Comparison of ENCODE assay signal across 20 cellular contexts in the genomic region with DNA sequence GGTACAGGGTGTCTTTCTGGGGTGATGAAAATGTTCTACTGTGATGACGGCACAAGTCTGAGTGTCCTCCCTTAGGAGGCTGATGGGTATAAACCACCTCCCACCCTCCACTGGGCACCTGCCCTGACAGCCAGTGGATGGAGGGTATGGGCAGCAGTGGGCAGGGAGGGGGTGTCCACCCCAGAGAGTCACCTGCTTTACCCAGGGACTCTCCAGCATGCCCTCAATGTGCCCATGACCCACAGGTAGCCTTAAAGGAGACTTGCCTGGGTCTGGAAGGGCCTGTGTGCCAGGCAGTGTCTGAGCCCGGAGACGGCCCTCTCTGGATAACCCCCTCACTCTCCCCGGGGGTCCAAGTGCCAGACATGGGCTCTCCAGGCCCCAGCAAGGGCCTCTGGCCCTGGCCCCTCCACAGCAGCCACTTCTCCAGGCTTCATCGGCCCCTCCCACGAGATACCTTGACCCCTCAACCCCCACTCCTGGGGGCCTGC. TPM values are rescaled to one million over a fixed set of nuclear protein-coding genes. Genes with fewer than 3 reads are reported as not detected.
DNase-seq lines count a peak whose midpoint lies in the region; ATAC-seq, FAIRE-seq and TF ChIP-seq lines count a peak whose summit lies in the region.
"Had no signal": no experiment of that assay in that cellular context is flagged by ENCODE, and none has a peak within 500 bp of the region (broad histone marks: within the 10 kb centered on the region; RNA-seq: fewer than 3 reads in every experiment).

No MANE protein-coding gene starts in this region.

- H4K20me1 ChIP-seq in SK-N-SH (ENCODE audit: insufficient read depth) (peaks cover 6% of the 10 kb centered on the region; the same call in 1 of the 2 replicates), smooth muscle cell (ENCODE audit: low read depth) (peaks cover 15% of the 10 kb centered on the region)

- H2AK5ac ChIP-seq in mesenchymal stem cell (ENCODE audit: low read length, severe bottlenecking): no peak overlapping the region

- H3K79me2 ChIP-seq in SK-N-SH (ENCODE audit: insufficient read depth) (peaks cover 32% of the 10 kb centered on the region; the same call in 1 of the 2 replicates), smooth muscle cell (ENCODE audit: low read depth) (no peaks in the 10 kb centered on the region)

- no peak overlapping the region for H2BK15ac ChIP-seq in mesenchymal stem cell (ENCODE audit: low read depth, poor library complexity, severe bottlenecking)

- H3K9me2 ChIP-seq in SK-N-SH: no peaks in the 10 kb centered on the region

- no peak overlapping the region for H2BK120ac ChIP-seq in mesenchymal stem cell (ENCODE audit: low read depth, low read length)

- H3K9me3 ChIP-seq in SK-N-SH (no peaks in the 10 kb centered on the region), kidney (ENCODE audit: control insufficient read depth in 1 of 2, low read length in 2 of 2) (no peaks in the 10 kb centered on the region), mesenchymal stem cell (ENCODE audit: control insufficient read depth, low read length) (no peaks in the 10 kb centered on the region), smooth muscle cell (replicated peaks; ENCODE audit: low read depth) (no peaks in the 10 kb centered on the region)
- H3K9me3 ChIP-seq: BLaER1 had no signal

- TF ChIP-seq RAD21 in SK-N-SH (IDR thresholded peaks at IDR 0.05; ENCODE audit: low read length): no peak

- no peak overlapping the region for H4K91ac ChIP-seq in mesenchymal stem cell (ENCODE audit: low read length)

- H3F3A ChIP-seq in SK-N-SH (replicated peaks; ENCODE audit: insufficient read depth) (no peaks in the 10 kb centered on the region), smooth muscle cell (ENCODE audit: low read depth) (peaks cover 5% of the 10 kb centered on the region)

- TF ChIP-seq EP300 in SK-N-SH (IDR thresholded peaks at IDR 0.05; ENCODE audit: borderline replicate concordance in 1 of 2, low read depth in 1 of 2, low read length in 1 of 2): no peak

- H3K36me3 ChIP-seq in SK-N-SH (replicated peaks in 1 of 2; ENCODE audit: control insufficient read depth in 1 of 2, insufficient read depth in 2 of 2, low read length in 1 of 2) (peaks cover 0 to 6% of the 10 kb centered on the region in 2 experiments), kidney (ENCODE audit: control insufficient read depth in 1 of 2, insufficient read depth in 2 of 2, low read length in 2 of 2) (no peaks in the 10 kb centered on the region), mesenchymal stem cell (ENCODE audit: control insufficient read depth in 1 of 2, insufficient read depth in 2 of 2, low read depth in 1 of 2, low read length in 2 of 2) (peaks cover 0 to 8% of the 10 kb centered on the region in 2 experiments), smooth muscle cell (ENCODE audit: low read depth) (no peaks in the 10 kb centered on the region)

- TF ChIP-seq CTCF in SK-N-SH (IDR thresholded peaks at IDR 0.05): no peak
- no peak for TF ChIP-seq CTCF in RWPE1 (conservative IDR thresholded peaks at IDR 0.05; ENCODE audit: low read depth)
- no peak for TF ChIP-seq CTCF in kidney (IDR thresholded peaks at IDR 0.05; ENCODE audit: borderline replicate concordance, extremely low read depth, insufficient read depth)
- no peak for TF ChIP-seq CTCF in smooth muscle cell (IDR thresholded peaks at IDR 0.05; ENCODE audit: borderline replicate concordance, insufficient read depth, poor library complexity, severe bottlenecking)

- H2AFZ ChIP-seq in SK-N-SH (ENCODE audit: low read depth): no peak overlapping the region
- H2AFZ ChIP-seq in mesenchymal stem cell (ENCODE audit: low read depth, low read length): no peak overlapping the region
- no peak overlapping the region for H2AFZ ChIP-seq in smooth muscle cell (ENCODE audit: low read depth)

- H3K4me2 ChIP-seq in SK-N-SH (no peak overlapping the region), mesenchymal stem cell (ENCODE audit: low read length, poor library complexity, severe bottlenecking) (no peak overlapping the region), smooth muscle cell (no peak overlapping the region)
- H3K4me2 ChIP-seq: BLaER1 had no signal

- no peaks in the 10 kb centered on the region for H3K79me1 ChIP-seq in mesenchymal stem cell (replicated peaks; ENCODE audit: low read length, poor library complexity, severe bottlenecking)

- intact Hi-C loops in kidney (cut with DNase I): loop anchor here (5.0 kb wide), 1 partner anchor 107 kb away; no protein-coding TSS in a partner anchor

- DNase-seq in SK-N-SH (peak; percentile 29), RWPE1 (ENCODE audit: low spot score) (no peak), kidney (peak; percentile 60), retina (peak; percentile 9), mesenchymal stem cell (no peak), smooth muscle cell (lab: John Stamatoyannopoulos, UW; ENCODE audit: unreplicated experiment) (no peak)
- DNase-seq: CD8-positive, alpha-beta T cell; MV-4-11; NCI-H1417; NCI-H2029; NCI-H510A; NCI-H82; PC-3 had no signal

- TF ChIP-seq POLR2A in GM18505 (IDR thresholded peaks at IDR 0.05; ENCODE audit: borderline replicate concordance, extremely low read depth, insufficient read depth, insufficient read length): no peak

- POLR2A ChIA-PET in SK-N-SH (lab: Yijun Ruan, JAX): no interaction called here
- POLR2A ChIA-PET in RWPE1 (lab: Yijun Ruan, JAX; ENCODE audit: low non-redundant PET): no interaction called here

- WGBS in SK-N-SH (ENCODE audit: low lambda C conversion rate): 93% methylated on average over 1 of the region's 6 CpGs
- 91% methylated on average over 5 of the region's 6 CpGs for WGBS in mesenchymal stem cell
- WGBS in smooth muscle cell (ENCODE audit: low lambda C conversion rate): 97% methylated on average over 3 of the region's 6 CpGs

- no peak overlapping the region for H3K4ac ChIP-seq in mesenchymal stem cell (ENCODE audit: low read depth in 1 of 2, low read length in 2 of 2)

- ATAC-seq in SK-N-SH treated with all-trans-retinoic acid at 6 μM for 48 hours: no peak
- no peak for ATAC-seq in GM18505 (IDR thresholded peaks at IDR 0.05; ENCODE audit: unreplicated experiment)
- ATAC-seq: CD8-positive, alpha-beta T cell; HCT116; K562; PC-3 had no signal

- H3K4me3 ChIP-seq in SK-N-SH (ENCODE audit: low read depth in 2 of 2, low read length in 1 of 2) (no peak overlapping the region), kidney (ENCODE audit: low read length in 2 of 2) (no peak overlapping the region), mesenchymal stem cell (ENCODE audit: insufficient read depth in 1 of 2, low read depth in 1 of 2, low read length in 2 of 2) (no peak overlapping the region), smooth muscle cell (no peak overlapping the region)
- H3K4me3 ChIP-seq: BLaER1, K562 had no signal

- H3K27ac ChIP-seq in SK-N-SH (ENCODE audit: low read depth in 2 of 2, low read length in 1 of 2): no peak overlapping the region; a peak in 1 of 4 replicates
- 0 out of 2 replicates have a peak overlapping the region, but pooled peaks have one; percentile 19 for H3K27ac ChIP-seq in RWPE1
- no peak overlapping the region for H3K27ac ChIP-seq in kidney (ENCODE audit: low read depth in 2 of 2, low read length in 2 of 2)
- H3K27ac ChIP-seq in mesenchymal stem cell (ENCODE audit: low read length, poor library complexity, severe bottlenecking): no peak overlapping the region
- H3K27ac ChIP-seq in smooth muscle cell (ENCODE audit: low read depth): no peak overlapping the region
- H3K27ac ChIP-seq: 22Rv1, BLaER1, HL-60 had no signal

- H3K9ac ChIP-seq in SK-N-SH: no peak overlapping the region
- H3K9ac ChIP-seq in kidney (ENCODE audit: low read length in 2 of 2): no peak overlapping the region
- H3K9ac ChIP-seq in mesenchymal stem cell (ENCODE audit: low read length): no peak overlapping the region
- no peak overlapping the region for H3K9ac ChIP-seq in smooth muscle cell (ENCODE audit: low read depth)
- H3K9ac ChIP-seq: BLaER1 had no signal

- H2BK5ac ChIP-seq in mesenchymal stem cell (ENCODE audit: low read depth, low read length, poor library complexity, severe bottlenecking): no peak overlapping the region

- H2BK12ac ChIP-seq in mesenchymal stem cell (ENCODE audit: low read length in 2 of 2): no peak overlapping the region

- H3K14ac ChIP-seq in mesenchymal stem cell (ENCODE audit: low read length in 2 of 2): no peak overlapping the region

- H3K27me3 ChIP-seq in SK-N-SH (ENCODE audit: insufficient read depth) (no peaks in the 10 kb centered on the region), mesenchymal stem cell (ENCODE audit: control insufficient read depth in 1 of 2, insufficient read depth in 1 of 2, low read length in 2 of 2) (peaks cover 0 to 8% of the 10 kb centered on the region in 2 experiments), smooth muscle cell (ENCODE audit: low read depth) (no peaks in the 10 kb centered on the region)
- H3K27me3 ChIP-seq: BLaER1 had no signal

- H3K4me1 ChIP-seq in SK-N-SH (ENCODE audit: control insufficient read depth in 1 of 2, insufficient read depth in 2 of 2, low read depth in 1 of 2, low read length in 1 of 2) (peaks cover 11 to 36% of the 10 kb centered on the region in 2 experiments; a peak in 3 of 4 replicates), kidney (ENCODE audit: control insufficient read depth in 1 of 2, insufficient read depth in 1 of 2, low read depth in 1 of 2, low read length in 2 of 2) (peaks cover 0 to 8% of the 10 kb centered on the region in 2 donors), mesenchymal stem cell (ENCODE audit: control insufficient read depth, insufficient read depth, low read depth, low read length) (peaks cover 39% of the 10 kb centered on the region), smooth muscle cell (ENCODE audit: low read depth) (peaks cover 33% of the 10 kb centered on the region)

- no peak overlapping the region for H3K23ac ChIP-seq in mesenchymal stem cell (ENCODE audit: low read length in 2 of 2)

- H4K8ac ChIP-seq in mesenchymal stem cell (ENCODE audit: low read length): no peak overlapping the region

- CTCF ChIA-PET in SK-N-SH (lab: Yijun Ruan, JAX) (interaction anchor here (1.3 kb wide), 1 partner anchor 108 kb away, joined by 5 read pairs; no protein-coding TSS in a partner anchor), RWPE1 (lab: Yijun Ruan, JAX) (no interaction called here)

- no peak overlapping the region for H3K18ac ChIP-seq in mesenchymal stem cell (ENCODE audit: low read depth in 1 of 2, low read length in 2 of 2)

- no peak for FAIRE-seq in kidney (lab: Jason Lieb, UNC)
- FAIRE-seq: K562 had no signal

RNA-seq across cellular contexts. Expression of a gene that starts 38.8 kb away (rescaled TPM):
- polyA plus RNA-seq in SK-N-SH (2012; rRNA removed) (9.0 and 14.6 TPM in 2 replicates), kidney (ENCODE audit: insufficient read depth, low read depth, low replicate concordance) (12.8 TPM), smooth muscle cell (14.6 and 22.7 TPM in 2 replicates)
- 18.4 and 19.4 TPM in 2 replicates for polyA plus RNA-seq in SK-N-SH (2012; cell fraction: cytosol; rRNA removed)
- 14.2 and 23.0 TPM in 2 replicates for polyA plus RNA-seq in SK-N-SH (2012; cell fraction: nucleus; rRNA removed)
- total RNA-seq in kidney (40.6 TPM), smooth muscle cell (32.9 and 45.0 TPM in 2 replicates)
- 60.7 TPM for polyA plus RNA-seq in mesenchymal stem cell (2013, experiment 1 of 2)
- polyA plus RNA-seq in mesenchymal stem cell (2013, experiment 2 of 2): 59.2 TPM

RNA-seq across cellular contexts. Expression of a gene that starts 39.3 kb away (rescaled TPM):
- polyA plus RNA-seq in SK-N-SH (2012; rRNA removed): 19.1 and 22.7 TPM in 2 replicates
- 24.4 and 28.7 TPM in 2 replicates for polyA plus RNA-seq in SK-N-SH (2012; cell fraction: cytosol; rRNA removed)
- 8.5 and 14.9 TPM in 2 replicates for polyA plus RNA-seq in SK-N-SH (2012; cell fraction: nucleus; rRNA removed)
- total RNA-seq in kidney: 85.6 TPM
- 74.0 TPM for polyA plus RNA-seq in kidney (ENCODE audit: insufficient read depth, low read depth, low replicate concordance)
- 32.0 TPM for polyA plus RNA-seq in mesenchymal stem cell (2013, experiment 1 of 2)
- 31.1 TPM for polyA plus RNA-seq in mesenchymal stem cell (2013, experiment 2 of 2)
- 74.9 and 78.2 TPM in 2 replicates for total RNA-seq in smooth muscle cell
- 41.5 and 49.2 TPM in 2 replicates for polyA plus RNA-seq in smooth muscle cell

Comparison
In these comparisons a context has a peak if more than half of its experiments do, and no peak if none do; other contexts are left out.
1. DNase-seq: peak in SK-N-SH (single experiment), kidney (single experiment) and retina (single experiment); none in RWPE1 (single experiment), mesenchymal stem cell (single experiment) and smooth muscle cell (single experiment).